Comparison of ENCODE assay signal across 7 cellular contexts in the genomic region with DNA sequence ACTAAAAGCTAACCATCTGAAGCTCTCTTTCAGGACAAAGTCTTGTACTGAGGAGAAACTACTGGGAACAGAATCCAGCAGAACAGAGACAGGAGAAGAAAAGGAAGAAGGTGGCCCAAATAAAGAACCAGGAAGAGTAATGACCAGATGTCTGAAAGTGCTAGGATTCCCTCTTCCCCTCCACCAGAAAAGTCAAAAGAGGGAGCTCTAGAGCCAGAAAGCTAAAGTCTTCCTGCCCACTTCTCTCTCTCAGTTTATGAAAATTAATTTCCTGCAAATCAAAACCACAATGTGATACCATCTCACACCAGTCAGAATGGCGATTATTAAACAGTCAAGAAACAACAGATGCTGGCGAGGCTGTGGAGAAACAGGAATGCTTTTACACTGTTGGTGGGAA. TPM values are rescaled to one million over a fixed set of nuclear protein-coding genes. Genes with fewer than 3 reads are reported as not detected.
A peak's percentile ranks its signal among the peaks of the same experiment; 100 is the strongest.
DNase-seq lines count a peak whose midpoint lies in the region; ATAC-seq, FAIRE-seq and TF ChIP-seq lines count a peak whose summit lies in the region.

No MANE protein-coding gene starts in this region.

- H3K79me2 ChIP-seq in GM12878 (ENCODE audit: control insufficient read depth, insufficient read depth, low read length): peaks cover 54% of the 10 kb centered on the region
- peaks cover 88% of the 10 kb centered on the region for H3K79me2 ChIP-seq in neural progenitor cell (ENCODE audit: low read depth)

- peak; percentile 63 for TF ChIP-seq RAD21 in GM12878 (IDR thresholded peaks at IDR 0.05; ENCODE audit: insufficient read depth, low read depth, low read length)

- in situ Hi-C loops in GM12878 (cut with MboI): no loop called here

- FAIRE-seq in GM12878 (lab: Jason Lieb, UNC): no peak

- BruUV-seq in GM12878 (replicated peaks; lab: Mats Ljungman, UMichigan): no TSS peak

- no peak for TF ChIP-seq POLR2A in GM12878 (IDR thresholded peaks at IDR 0.05; ENCODE audit: low read depth, low read length)

- TF ChIP-seq CTCF in LNCAP (IDR thresholded peaks at IDR 0.05) (peak; percentile 49; the same call in 1 of the 2 replicates), GM12878 (IDR thresholded peaks at IDR 0.05 in 2 of 3, conservative IDR thresholded peaks at IDR 0.05 in 1 of 3; ENCODE audit: control insufficient read depth in 2 of 3, extremely low read depth in 1 of 3, insufficient read depth in 1 of 3, low read depth in 3 of 3, low read length in 3 of 3) (peak; percentile 30 to 52 (median 34); a peak in 4 of 6 replicates), neural progenitor cell (IDR thresholded peaks at IDR 0.05) (peak; percentile 13)

- H3K4me1 Mint-ChIP-seq in neural progenitor cell: peaks cover 9% of the 10 kb centered on the region

- RAD21 ChIA-PET in GM12878 (lab: Charles Lee; ENCODE audit: unreplicated experiment): interaction anchor here (0.6 to 2.2 kb wide), 16 partner anchors 9 to 276 kb away, joined by 3 to 21 read pairs (median 3); a partner anchor contains a TSS

- no peaks in the 10 kb centered on the region for H4K20me1 ChIP-seq in GM12878 (ENCODE audit: control insufficient read depth, insufficient read depth)
- peaks cover 43% of the 10 kb centered on the region for H4K20me1 ChIP-seq in neural progenitor cell (ENCODE audit: low read depth)

- peaks cover 18% of the 10 kb centered on the region for H3K9me3 Mint-ChIP-seq in neural progenitor cell

- H3K4me3 ChIP-seq in GM12878 (no peak overlapping the region), neural progenitor cell (no peak overlapping the region)

- H3K27ac ChIP-seq in GM12878 (ENCODE audit: control insufficient read depth, insufficient read depth): peak overlapping the region; percentile 27; the same call in 1 of the 2 replicates
- no peak overlapping the region for H3K27ac ChIP-seq in neural progenitor cell

- CTCF ChIA-PET in GM12878 (lab: Yijun Ruan, JAX): interaction anchor here (0.6 to 2.2 kb wide), 34 partner anchors 10 to 240 kb away, joined by 3 to 35 read pairs (median 5); a partner anchor contains a TSS

- 53% methylated on average over 2 of the region's 2 CpGs for WGBS in GM12878 (ENCODE audit: insufficient coverage, insufficient replicate concordance, low lambda C conversion rate, missing lambda C conversion rate)

- peaks cover 3% of the 10 kb centered on the region for H3K27me3 Mint-ChIP-seq in neural progenitor cell (ENCODE audit: insufficient read depth, low read depth)

- peaks cover 3% of the 10 kb centered on the region; the same call in 2 of the 3 replicates for H3K9me3 ChIP-seq in GM12878 (replicated peaks; ENCODE audit: control insufficient read depth, insufficient read depth, low read length)
- peaks cover 10% of the 10 kb centered on the region for H3K9me3 ChIP-seq in neural progenitor cell (ENCODE audit: low read depth)

- H3K36me3 Mint-ChIP-seq in neural progenitor cell: peaks cover 20% of the 10 kb centered on the region

- POLR2A ChIA-PET in GM12878 (lab: Charles Lee): interaction anchor here (0.6 to 1.2 kb wide), 5 partner anchors 13 to 115 kb away, joined by 4 to 7 read pairs (median 6); no protein-coding TSS in a partner anchor

- H3K27me3 ChIP-seq in GM12878 (replicated peaks in 1 of 2; ENCODE audit: control insufficient read depth in 2 of 2, insufficient read depth in 2 of 2, low read length in 1 of 2) (no peaks in the 10 kb centered on the region), neural progenitor cell (no peaks in the 10 kb centered on the region)

- H3K4me1 ChIP-seq in GM12878 (ENCODE audit: control insufficient read depth, insufficient read depth, low read length) (peaks cover 32% of the 10 kb centered on the region), neural progenitor cell (no peaks in the 10 kb centered on the region)

- DNase-seq in EH (ENCODE audit: low read depth) (peak; percentile 28), GM12878 (ENCODE audit: low read depth, low spot score) (no peak), neural progenitor cell (ENCODE audit: low spot score) (no peak), NCI-H2081 treated with DMSO at 0.1 percent for 48 hours (lab: John Stamatoyannopoulos, UW) (no peak), pons (ENCODE audit: low spot score) (no peak)

- SMC1A ChIA-PET in GM12878 (lab: Charles Lee; ENCODE audit: uncharacterized antibody, unreplicated experiment): interaction anchor here (0.7 to 2.1 kb wide), 22 partner anchors 8 to 117 kb away, joined by 3 to 28 read pairs (median 4); no protein-coding TSS in a partner anchor

- H3F3A ChIP-seq in neural progenitor cell (ENCODE audit: low read depth): peaks cover 4% of the 10 kb centered on the region

- H2AFZ ChIP-seq in GM12878 (ENCODE audit: control insufficient read depth, low read depth, low read length): no peak overlapping the region
- no peak overlapping the region for H2AFZ ChIP-seq in neural progenitor cell (replicated peaks)

- H3K27ac Mint-ChIP-seq in neural progenitor cell: no peak overlapping the region

- ATAC-seq in GM12878 (no peak; the same call in 2 of the 3 replicates), GM19452 (IDR thresholded peaks at IDR 0.05; ENCODE audit: unreplicated experiment) (no peak)

- peak overlapping the region; percentile 4; the same call in 1 of the 2 replicates for H3K4me2 ChIP-seq in GM12878 (ENCODE audit: control insufficient read depth, insufficient read depth)
- no peak overlapping the region for H3K4me2 ChIP-seq in neural progenitor cell

- H3K4me3 Mint-ChIP-seq in neural progenitor cell: no peak overlapping the region

- TF ChIP-seq EP300 in GM12878 (IDR thresholded peaks at IDR 0.05; ENCODE audit: borderline replicate concordance in 1 of 2, control insufficient read depth in 1 of 2, low read depth in 2 of 2, low read length in 2 of 2): no peak

- H3K36me3 ChIP-seq in GM12878 (ENCODE audit: control insufficient read depth in 2 of 2, insufficient read depth in 2 of 2, low read length in 1 of 2) (no peaks in the 10 kb centered on the region; a peak in 1 of 4 replicates), neural progenitor cell (peaks cover 7% of the 10 kb centered on the region)

- H3K9ac ChIP-seq in GM12878 (ENCODE audit: control insufficient read depth, insufficient read depth, low read length) (no peak overlapping the region), neural progenitor cell (no peak overlapping the region)

- intact Hi-C loops in GM12878 (cut with micrococcal nuclease; ENCODE audit: unreplicated experiment): loop anchor here (1.0 kb wide), 1 partner anchor 114 kb away; no protein-coding TSS in a partner anchor

TF ChIP-seq in GM12878, 131 proteins besides CTCF, POLR2A, EP300 and RAD21:
- TF ChIP-seq SMC3 (IDR thresholded peaks at IDR 0.05; ENCODE audit: borderline replicate concordance, low read length): peak; percentile 35; the same call in 1 of the 2 replicates
- no peak for TF ChIP-seq MTA3 (IDR thresholded peaks at IDR 0.05; ENCODE audit: borderline replicate concordance, low read length)
TF ChIP-seq in GM12878: peak in this region for 1.

RNA-seq across cellular contexts. Expression of a gene that starts 47.2 kb away (rescaled TPM):
- 42.1 and 48.7 TPM in 2 replicates for total RNA-seq in GM12878 (2013; cell fraction: nucleolus; rRNA removed)
- total RNA-seq in GM12878 (2014; rRNA removed) (6.8 and 6.9 TPM in 2 replicates), GM12878 (2014; rRNA removed; fragmentation: Illumina TruSeq; extraction: Trizol) (8.3 and 10.1 TPM in 2 replicates), GM12878 (2021) (33.0 and 38.2 TPM in 2 replicates), neural progenitor cell (ENCODE audit: low replicate concordance) (12.9 and 25.8 TPM in 2 replicates)
- 7.3 TPM for polyA plus RNA-seq in GM12878 (2011; ENCODE audit: low read depth)
- polyA plus RNA-seq in GM12878 (2011; rRNA removed) (20.3 and 20.4 TPM in 2 replicates), GM12878 (2014; fragmentation: Illumina TruSeq; extraction: Trizol) (45.5 and 48.7 TPM in 2 replicates), GM12878 (2014; fragmentation: Nextera tagmentation; extraction: Ambion mirVana) (1 to 10 TPM; 5.7 to 8.3 TPM), GM12878 (2014; rRNA removed) (11.7 and 15.2 TPM in 2 replicates), GM12878 (2016; fragmentation: Nextera tagmentation; extraction: Ambion mirVana) (10 to 100 TPM in 1 of 2 experiments, 1 to 10 TPM in 1; 4.3 to 18.3 TPM)
- polyA plus RNA-seq in GM12878 (2011; cell fraction: cytosol; rRNA removed): 16.1 and 19.6 TPM in 2 replicates
- 17.6 and 23.0 TPM in 2 replicates for polyA plus RNA-seq in GM12878 (2011; cell fraction: nucleus; rRNA removed)
- 13.7 and 22.4 TPM in 2 replicates for polyA plus RNA-seq in GM12878 (2012)
- 39.9 and 55.2 TPM in 2 replicates for polyA minus RNA-seq in GM12878 (2011; rRNA and poly(A)+ RNA removed)
- 19.5 and 23.7 TPM in 2 replicates for polyA minus RNA-seq in GM12878 (2011; cell fraction: cytosol; rRNA and poly(A)+ RNA removed)
- polyA minus RNA-seq in GM12878 (2011; cell fraction: nucleus; rRNA and poly(A)+ RNA removed): 13.8 and 20.2 TPM in 2 replicates
